ENCODE assay signal across 1 cellular context in the genomic region with DNA sequence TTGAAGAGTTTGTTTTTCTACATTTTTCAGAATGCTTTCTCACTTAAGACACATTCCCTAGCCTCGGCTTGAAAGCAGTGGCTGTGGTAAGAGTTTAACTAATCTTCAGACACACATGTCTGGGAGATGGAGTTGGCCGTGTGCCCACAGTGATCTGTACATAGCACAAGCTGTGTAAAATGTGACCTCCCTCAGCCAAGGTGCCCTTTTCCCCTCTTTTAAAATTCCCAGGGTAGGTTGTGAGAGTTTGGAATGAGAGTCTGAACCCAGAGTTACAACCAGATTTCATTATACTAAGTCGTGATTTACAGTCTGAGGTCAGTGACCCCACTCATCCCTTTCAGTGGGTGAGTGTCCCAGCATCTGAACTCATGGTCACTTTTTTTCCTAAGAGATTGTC.
TF ChIP-seq lines count a peak whose summit lies in the region.

No MANE protein-coding gene starts in this region.

TF ChIP-seq in SK-N-SH treated with all-trans-retinoic acid at 6 μM for 48 hours, 23 proteins besides CTCF, POLR2A, EP300 and RAD21 (continued from another document):
- TF ChIP-seq, protein P1, sequence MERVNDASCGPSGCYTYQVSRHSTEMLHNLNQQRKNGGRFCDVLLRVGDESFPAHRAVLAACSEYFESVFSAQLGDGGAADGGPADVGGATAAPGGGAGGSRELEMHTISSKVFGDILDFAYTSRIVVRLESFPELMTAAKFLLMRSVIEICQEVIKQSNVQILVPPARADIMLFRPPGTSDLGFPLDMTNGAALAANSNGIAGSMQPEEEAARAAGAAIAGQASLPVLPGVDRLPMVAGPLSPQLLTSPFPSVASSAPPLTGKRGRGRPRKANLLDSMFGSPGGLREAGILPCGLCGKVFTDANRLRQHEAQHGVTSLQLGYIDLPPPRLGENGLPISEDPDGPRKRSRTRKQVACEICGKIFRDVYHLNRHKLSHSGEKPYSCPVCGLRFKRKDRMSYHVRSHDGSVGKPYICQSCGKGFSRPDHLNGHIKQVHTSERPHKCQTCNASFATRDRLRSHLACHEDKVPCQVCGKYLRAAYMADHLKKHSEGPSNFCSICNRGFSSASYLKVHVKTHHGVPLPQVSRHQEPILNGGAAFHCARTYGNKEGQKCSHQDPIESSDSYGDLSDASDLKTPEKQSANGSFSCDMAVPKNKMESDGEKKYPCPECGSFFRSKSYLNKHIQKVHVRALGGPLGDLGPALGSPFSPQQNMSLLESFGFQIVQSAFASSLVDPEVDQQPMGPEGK (CRISPR knock-in tag; IDR thresholded peaks at IDR 0.05; ENCODE audit: borderline replicate concordance): no peak
- TF ChIP-seq ARNTL (CRISPR knock-in tag; IDR thresholded peaks at IDR 0.05; ENCODE audit: borderline replicate concordance, low read depth) (no peak), ZNF565 (CRISPR knock-in tag; conservative IDR thresholded peaks at IDR 0.05; ENCODE audit: low read depth) (no peak)
